8 cellular contexts compared by ENCODE assay signal in the genomic region with DNA sequence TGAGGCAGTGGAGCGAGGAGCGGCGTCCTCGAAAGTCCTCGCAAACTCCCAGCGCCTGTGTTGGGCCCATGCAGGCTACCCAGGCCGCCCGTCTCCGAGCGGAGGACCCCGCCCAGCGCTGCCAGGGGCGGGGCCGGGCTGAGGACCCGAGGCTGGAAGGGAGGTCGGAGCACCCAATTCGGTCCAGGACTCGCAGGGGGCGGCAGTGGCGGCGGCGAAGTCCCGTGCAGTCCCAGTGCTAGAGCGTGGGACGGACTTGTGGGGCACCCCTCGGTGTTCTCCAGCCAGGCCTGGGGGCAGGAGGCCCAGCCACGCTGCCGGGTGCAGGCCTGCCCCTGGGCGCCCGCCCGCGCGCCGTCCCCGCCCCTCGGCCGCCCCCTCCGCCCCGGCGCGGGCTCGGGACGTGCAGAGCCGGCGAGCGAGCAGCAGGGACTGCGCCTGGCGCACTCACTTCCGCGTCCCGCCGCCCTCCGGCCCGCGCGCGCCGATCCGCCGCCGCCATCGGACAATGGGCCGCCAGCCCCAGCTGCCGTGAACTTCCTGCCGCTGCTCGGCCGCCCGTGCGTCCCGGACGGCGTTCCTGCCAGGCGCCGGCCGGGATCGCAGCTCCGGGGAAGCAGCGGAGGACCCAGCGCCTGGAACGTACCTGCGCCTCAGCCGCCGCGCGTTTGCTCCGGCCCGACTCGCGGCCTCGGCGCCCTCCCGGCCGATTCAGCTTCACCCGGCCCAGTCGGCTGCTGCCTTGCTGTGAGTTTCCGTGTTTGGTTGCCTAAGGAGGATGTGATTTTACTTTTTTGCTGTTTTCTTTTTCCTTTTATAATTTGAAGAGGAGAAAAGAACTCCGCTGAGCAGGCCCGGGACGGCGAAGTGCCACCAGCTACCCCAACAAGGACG. TPM values are rescaled to one million over a fixed set of nuclear protein-coding genes. Genes with fewer than 3 reads are reported as not detected.
A peak's percentile ranks its signal among the peaks of the same experiment; 100 is the strongest.
DNase-seq lines count a peak whose midpoint lies in the region; ATAC-seq and TF ChIP-seq lines count a peak whose summit lies in the region.

No MANE protein-coding gene starts in this region.

- H3K9me3 ChIP-seq in neuronal stem cell (replicated peaks in 1 of 2; ENCODE audit: control insufficient read depth in 2 of 2, insufficient read depth in 1 of 2, low read depth in 1 of 2, low read length in 2 of 2) (peaks cover 0 to 13% of the 10 kb centered on the region in 2 donors), thoracic aorta (no peaks in the 10 kb centered on the region)

- H3K27me3 ChIP-seq in neuronal stem cell (ENCODE audit: control insufficient read depth in 3 of 3, insufficient read depth in 3 of 3, low read depth in 1 of 3, low read length in 3 of 3) (no peaks in the 10 kb centered on the region), thoracic aorta (replicated peaks; ENCODE audit: insufficient read depth) (no peaks in the 10 kb centered on the region)

- H3K4me3 ChIP-seq in neuronal stem cell (ENCODE audit: low read length in 2 of 2) (peak overlapping the region; percentile 57 to 91), thoracic aorta (peak overlapping the region; percentile 89)

- peak overlapping the region; percentile 19 for H2AK5ac ChIP-seq in neuronal stem cell (ENCODE audit: low read depth, low read length)

- TF ChIP-seq CTCF in RWPE1 (conservative IDR thresholded peaks at IDR 0.05; ENCODE audit: low read depth): no peak
- TF ChIP-seq CTCF in thoracic aorta (IDR thresholded peaks at IDR 0.05): no peak

- peak overlapping the region; percentile 84 for H2BK120ac ChIP-seq in neuronal stem cell (ENCODE audit: low read depth, low read length)

- peak overlapping the region; percentile 78 for H3K9ac ChIP-seq in neuronal stem cell (ENCODE audit: low read depth, low read length, poor library complexity)

- no peak overlapping the region for H2BK5ac ChIP-seq in neuronal stem cell (ENCODE audit: low read length)

- peaks cover 2% of the 10 kb centered on the region for H3K79me1 ChIP-seq in neuronal stem cell (ENCODE audit: low read depth, low read length)

- POLR2A ChIA-PET in RWPE1 (lab: Yijun Ruan, JAX; ENCODE audit: low non-redundant PET): no interaction called here

- WGBS in neuronal stem cell (ENCODE audit: extremely low coverage in 2 of 2, insufficient read length in 2 of 2, insufficient replicate concordance in 1 of 2), 2 donors: no CpG with 5 or more reads among the region's 101 CpGs

- ATAC-seq in GM19455 (IDR thresholded peaks at IDR 0.05; ENCODE audit: unreplicated experiment): peak; percentile 49
- peak; percentile 42 for ATAC-seq in thoracic aorta (ENCODE audit: insufficient number of reproducible peaks, low FRiP score, low read depth)

- peak overlapping the region; percentile 95 for H3K18ac ChIP-seq in neuronal stem cell (ENCODE audit: low read length)

- H3K23ac ChIP-seq in neuronal stem cell (ENCODE audit: low read depth, low read length, poor library complexity): peak overlapping the region; percentile 80

- DNase-seq in COR-L47 (lab: John Stamatoyannopoulos, UW) (peak; percentile 23), HPDE6-E6E7 (ENCODE audit: extremely low spot score) (peak; percentile 31), RWPE1 (ENCODE audit: low spot score) (peak; percentile 60), foreskin melanocyte (peak; percentile 51), neuronal stem cell (ENCODE audit: low spot score) (peak; percentile 62), thoracic aorta (ENCODE audit: low spot score) (no peak)
- peak; percentile 89 for DNase-seq in activated effector memory CD4-positive, alpha-beta T cell treated with anti-CD3 and anti-CD28 coated beads, Interleukin-2, amount 50 U/mL, for 16 hours

- H3K4ac ChIP-seq in neuronal stem cell (ENCODE audit: low read length): no peak overlapping the region

- CTCF ChIA-PET in RWPE1 (lab: Yijun Ruan, JAX): no interaction called here

- H2BK15ac ChIP-seq in neuronal stem cell (ENCODE audit: low read length): peak overlapping the region; percentile 94

- peak overlapping the region; percentile 85 for H3K27ac ChIP-seq in RWPE1
- no peak overlapping the region for H3K27ac ChIP-seq in neuronal stem cell (replicated peaks; ENCODE audit: low read length)
- peak overlapping the region; percentile 94 to 97 for H3K27ac ChIP-seq in thoracic aorta

- H3K14ac ChIP-seq in neuronal stem cell (ENCODE audit: low read length): no peak overlapping the region

- no peak overlapping the region for H2BK12ac ChIP-seq in neuronal stem cell (ENCODE audit: low read length)

- H3K4me2 ChIP-seq in neuronal stem cell (ENCODE audit: insufficient read depth, low read length, poor library complexity, severe bottlenecking): peak overlapping the region; percentile 83

- H2AFZ ChIP-seq in neuronal stem cell (ENCODE audit: low read length): peak overlapping the region; percentile 97

- H4K91ac ChIP-seq in neuronal stem cell (ENCODE audit: low read depth, low read length, poor library complexity): no peak overlapping the region

- H3K4me1 ChIP-seq in neuronal stem cell (ENCODE audit: control insufficient read depth in 2 of 2, insufficient read depth in 1 of 2, low read depth in 1 of 2, low read length in 2 of 2) (peaks cover 5 to 12% of the 10 kb centered on the region in 2 donors), thoracic aorta (ENCODE audit: control insufficient read depth in 1 of 2, low read depth in 2 of 2) (peaks cover 31 to 56% of the 10 kb centered on the region in 2 donors)

- H4K8ac ChIP-seq in neuronal stem cell (ENCODE audit: low read depth, low read length): no peak overlapping the region

- H3K36me3 ChIP-seq in neuronal stem cell (replicated peaks in 1 of 2; ENCODE audit: control insufficient read depth in 2 of 2, insufficient read depth in 2 of 2, low read length in 2 of 2) (peaks cover 0 to 1% of the 10 kb centered on the region in 2 donors), thoracic aorta (no peaks in the 10 kb centered on the region)

RNA-seq across cellular contexts. Expression of a gene that starts 0.6 kb away (rescaled TPM):
- polyA plus RNA-seq in neuronal stem cell (2013, experiment 1 of 2): 5.5 TPM
- 5.7 TPM for polyA plus RNA-seq in neuronal stem cell (2013, experiment 2 of 2)
- total RNA-seq in thoracic aorta: 10 to 100 TPM; 32.5 to 42.6 TPM
